ENCODE assay signal across 25 cellular contexts in genomic region chr4:113773014-113773413, GRCh38. TPM values are rescaled to one million over a fixed set of nuclear protein-coding genes. Genes with fewer than 3 reads are reported as not detected.
DNase-seq lines count a peak whose midpoint lies in the region; ATAC-seq and TF ChIP-seq lines count a peak whose summit lies in the region.
"Had no signal": no experiment of that assay in that cellular context is flagged by ENCODE, and none has a peak within 500 bp of the region (broad histone marks: within the 10 kb centered on the region; RNA-seq: fewer than 3 reads in every experiment).

No MANE protein-coding gene starts in this region.

- POLR2A ChIA-PET in PC-3 (lab: Charles Lee; ENCODE audit: unreplicated experiment): no interaction called here
- POLR2A ChIA-PET in activated naive CD8-positive, alpha-beta T cell treated with anti-CD3 and anti-CD28 coated beads, Interleukin-2, amount 10 ng/mL, durations not matched to agents 7 days and 5 days (lab: Charles Lee): interaction anchor here (0.9 kb wide), 1 partner anchor 10 kb away, joined by 3 read pairs; no protein-coding TSS in a partner anchor

- H3K79me2 ChIP-seq in PC-3 (ENCODE audit: low read length): no peaks in the 10 kb centered on the region
- H3K79me2 ChIP-seq: hepatocyte had no signal

- H3K27ac Mint-ChIP-seq in activated naive CD4-positive, alpha-beta T cell treated with anti-CD3 and anti-CD28 coated beads for 36 hours: no peak overlapping the region
- H3K27ac Mint-ChIP-seq in activated naive CD4-positive, alpha-beta T cell treated with anti-CD3 and anti-CD28 coated beads, Interleukin-2, amount 50 U/mL, for 72 hours: no peak overlapping the region
- peak overlapping the region; percentile 77 for H3K27ac Mint-ChIP-seq in activated naive CD8-positive, alpha-beta T cell treated with anti-CD3 and anti-CD28 coated beads, Interleukin-2, amount 10 ng/mL, durations not matched to agents 7 days and 5 days
- no peak overlapping the region for H3K27ac Mint-ChIP-seq in osteocyte (ENCODE audit: unreplicated experiment)
- H3K27ac Mint-ChIP-seq: dendritic cell treated with granulocyte-macrophage colony-stimulating factor and Interleukin-4, amounts not matched to agents 40 ng/mL and 50 ng/mL, for 4 days had no signal

- no peak for ATAC-seq in activated naive CD4-positive, alpha-beta T cell treated with anti-CD3 and anti-CD28 coated beads, Interleukin-2, amount 50 U/mL, for 72 hours
- no peak for ATAC-seq in PC-3
- ATAC-seq in activated naive CD8-positive, alpha-beta T cell treated with anti-CD3 and anti-CD28 coated beads, Interleukin-2, amount 10 ng/mL, durations not matched to agents 7 days and 5 days (ENCODE audit: low read depth): peak; percentile 64
- ATAC-seq: GM12878 had no signal

- H3K4me3 Mint-ChIP-seq in activated naive CD4-positive, alpha-beta T cell treated with anti-CD3 and anti-CD28 coated beads for 36 hours: peak overlapping the region; percentile 65
- H3K4me3 Mint-ChIP-seq in activated naive CD8-positive, alpha-beta T cell treated with anti-CD3 and anti-CD28 coated beads, Interleukin-2, amount 10 ng/mL, durations not matched to agents 7 days and 5 days: peak overlapping the region; percentile 79
- H3K4me3 Mint-ChIP-seq in osteocyte (ENCODE audit: unreplicated experiment): no peak overlapping the region
- H3K4me3 Mint-ChIP-seq: dendritic cell treated with granulocyte-macrophage colony-stimulating factor and Interleukin-4, amounts not matched to agents 40 ng/mL and 50 ng/mL, for 4 days had no signal

- TF ChIP-seq POLR2A in testis (IDR thresholded peaks at IDR 0.05): no peak

- no peak overlapping the region for H2AFZ ChIP-seq in PC-3 (ENCODE audit: low read length)
- H2AFZ ChIP-seq: hepatocyte had no signal

- H3K4me1 ChIP-seq in PC-3 (ENCODE audit: insufficient read depth, low read length) (peaks cover 24% of the 10 kb centered on the region), testis (no peaks in the 10 kb centered on the region)
- no peaks in the 10 kb centered on the region for H3K4me1 ChIP-seq in effector memory CD4-positive, alpha-beta T cell (ENCODE audit: control insufficient read depth, insufficient read depth, low read length, poor library complexity, severe bottlenecking)
- H3K4me1 ChIP-seq: lower lobe of right lung, vagina had no signal

- TF ChIP-seq CTCF in PC-3 (conservative IDR thresholded peaks at IDR 0.05; ENCODE audit: low read depth, low read length): no peak
- no peak for TF ChIP-seq CTCF in testis (IDR thresholded peaks at IDR 0.05)
- no peak for TF ChIP-seq CTCF in osteocyte (IDR thresholded peaks at IDR 0.05)

- H3K9ac ChIP-seq in PC-3 (ENCODE audit: low read length): no peak overlapping the region
- H3K9ac ChIP-seq: KMS-11 had no signal

- CTCF ChIA-PET in activated naive CD4-positive, alpha-beta T cell treated with anti-CD3 and anti-CD28 coated beads for 36 hours (lab: Charles Lee): no interaction called here
- CTCF ChIA-PET in PC-3 (lab: Charles Lee): no interaction called here

- no peaks in the 10 kb centered on the region for H3K27me3 ChIP-seq in PC-3 (ENCODE audit: low read length)
- H3K27me3 ChIP-seq in testis: no peaks in the 10 kb centered on the region
- H3K27me3 ChIP-seq in effector memory CD4-positive, alpha-beta T cell (replicated peaks; ENCODE audit: control insufficient read depth, insufficient read depth, low read length, poor library complexity, severe bottlenecking): no peaks in the 10 kb centered on the region
- H3K27me3 ChIP-seq: hepatocyte, vagina had no signal

- H4K20me1 ChIP-seq in PC-3 (ENCODE audit: low read length): no peaks in the 10 kb centered on the region

- peak; percentile 14 for DNase-seq in activated naive CD4-positive, alpha-beta T cell treated with anti-CD3 and anti-CD28 coated beads for 36 hours
- no peak for DNase-seq in activated naive CD4-positive, alpha-beta T cell treated with anti-CD3 and anti-CD28 coated beads, Interleukin-2, amount 50 U/mL, for 72 hours (ENCODE audit: low spot score in 2 of 2)
- DNase-seq in PC-3 (no peak), testis (peak; percentile 67), hepatic stellate cell (ENCODE audit: low spot score) (no peak), osteocyte (ENCODE audit: extremely low spot score, unreplicated experiment) (no peak)
- peak; percentile 49 for DNase-seq in activated naive CD8-positive, alpha-beta T cell treated with anti-CD3 and anti-CD28 coated beads, Interleukin-2, amount 10 ng/mL, durations not matched to agents 7 days and 5 days
- DNase-seq in effector memory CD4-positive, alpha-beta T cell: no peak
- DNase-seq: ACHN; activated CD4-positive, alpha-beta T cell treated with anti-CD3 and anti-CD28 coated beads for 4 hours; amygdala; CD4-positive, CD25-positive, alpha-beta regulatory T cell; DMS53; lower lobe of right lung; NCI-H1048; NCI-H187 treated with DMSO at 0.1 percent for 48 hours; NCI-H2227 treated with DMSO at 0.1 percent for 48 hours; NCI-H774; occipital lobe; stimulated activated CD4-positive, alpha-beta T cell treated with anti-CD3 and anti-CD28 coated beads, Interleukin-12 subunit alpha, Interleukin-12 subunit beta, amount 100 ng/mL, for 4 hours had no signal

- BruUV-seq in PC-3 (replicated peaks; lab: Mats Ljungman, UMichigan): no TSS peak

- no peak overlapping the region for H3K4me2 ChIP-seq in PC-3 (ENCODE audit: low read length)
- H3K4me2 ChIP-seq: hepatocyte, KMS-11 had no signal

- 63 to 82% methylated on average over 11 to 14 of the region's 14 CpGs for WGBS in testis, 2 donors

- no peaks in the 10 kb centered on the region for H3K9me3 ChIP-seq in PC-3 (ENCODE audit: low read length)
- no peaks in the 10 kb centered on the region for H3K9me3 ChIP-seq in testis
- no peaks in the 10 kb centered on the region for H3K9me3 ChIP-seq in effector memory CD4-positive, alpha-beta T cell (ENCODE audit: control insufficient read depth, low read length)
- H3K9me3 ChIP-seq: lower lobe of right lung, vagina had no signal

- H3K36me3 ChIP-seq in PC-3 (ENCODE audit: low read depth, low read length) (no peaks in the 10 kb centered on the region), testis (ENCODE audit: low read depth, missing control alignments) (no peaks in the 10 kb centered on the region)
- no peaks in the 10 kb centered on the region for H3K36me3 ChIP-seq in effector memory CD4-positive, alpha-beta T cell (ENCODE audit: control insufficient read depth, insufficient read depth, low read length)
- H3K36me3 ChIP-seq: lower lobe of right lung, vagina had no signal

- no peaks in the 10 kb centered on the region for H3K36me3 Mint-ChIP-seq in activated naive CD4-positive, alpha-beta T cell treated with anti-CD3 and anti-CD28 coated beads for 36 hours (ENCODE audit: low read depth)
- H3K36me3 Mint-ChIP-seq in activated naive CD4-positive, alpha-beta T cell treated with anti-CD3 and anti-CD28 coated beads, Interleukin-2, amount 50 U/mL, for 72 hours: no peaks in the 10 kb centered on the region
- no peaks in the 10 kb centered on the region for H3K36me3 Mint-ChIP-seq in activated naive CD8-positive, alpha-beta T cell treated with anti-CD3 and anti-CD28 coated beads, Interleukin-2, amount 10 ng/mL, durations not matched to agents 7 days and 5 days
- H3K36me3 Mint-ChIP-seq in osteocyte (ENCODE audit: unreplicated experiment): no peaks in the 10 kb centered on the region
- H3K36me3 Mint-ChIP-seq: CD4-positive, CD25-positive, alpha-beta regulatory T cell had no signal

- no peaks in the 10 kb centered on the region for H3K27me3 Mint-ChIP-seq in activated naive CD4-positive, alpha-beta T cell treated with anti-CD3 and anti-CD28 coated beads for 36 hours (ENCODE audit: low read depth)
- no peaks in the 10 kb centered on the region for H3K27me3 Mint-ChIP-seq in activated naive CD8-positive, alpha-beta T cell treated with anti-CD3 and anti-CD28 coated beads, Interleukin-2, amount 10 ng/mL, durations not matched to agents 7 days and 5 days
- H3K27me3 Mint-ChIP-seq in osteocyte (ENCODE audit: unreplicated experiment): no peaks in the 10 kb centered on the region

- H3K9me3 Mint-ChIP-seq in activated naive CD4-positive, alpha-beta T cell treated with anti-CD3 and anti-CD28 coated beads for 36 hours: no peaks in the 10 kb centered on the region
- peaks cover 3 to 8% of the 10 kb centered on the region in 2 donors for H3K9me3 Mint-ChIP-seq in activated naive CD4-positive, alpha-beta T cell treated with anti-CD3 and anti-CD28 coated beads, Interleukin-2, amount 50 U/mL, for 72 hours
- H3K9me3 Mint-ChIP-seq in activated naive CD8-positive, alpha-beta T cell treated with anti-CD3 and anti-CD28 coated beads, Interleukin-2, amount 10 ng/mL, durations not matched to agents 7 days and 5 days: peaks cover 1% of the 10 kb centered on the region
- no peaks in the 10 kb centered on the region for H3K9me3 Mint-ChIP-seq in osteocyte (ENCODE audit: unreplicated experiment)

- H3K4me3 ChIP-seq in PC-3 (ENCODE audit: low read length) (no peak overlapping the region), testis (peak overlapping the region; percentile 29 to 48)
- no peak overlapping the region for H3K4me3 ChIP-seq in effector memory CD4-positive, alpha-beta T cell (ENCODE audit: insufficient read depth, low read depth, low read length, poor library complexity, severe bottlenecking)
- H3K4me3 ChIP-seq: GM12878, hepatocyte, lower lobe of right lung, vagina had no signal

- H3K9me2 ChIP-seq in PC-3 (replicated peaks; ENCODE audit: low read length): no peaks in the 10 kb centered on the region

- no peaks in the 10 kb centered on the region for H3F3A ChIP-seq in PC-3 (ENCODE audit: low read length, unreplicated experiment)

- intact Hi-C loops in activated naive CD4-positive, alpha-beta T cell treated with anti-CD3 and anti-CD28 coated beads for 36 hours (cut with micrococcal nuclease): no loop called here
- intact Hi-C loops in PC-3 (cut with micrococcal nuclease) (no loop called here), testis (cut with DNase I; ENCODE audit: low total_unique reads) (no loop called here)

- H3K4me1 Mint-ChIP-seq in activated naive CD4-positive, alpha-beta T cell treated with anti-CD3 and anti-CD28 coated beads for 36 hours (ENCODE audit: low read depth): peaks cover 24% of the 10 kb centered on the region
- peaks cover 18% of the 10 kb centered on the region for H3K4me1 Mint-ChIP-seq in activated naive CD8-positive, alpha-beta T cell treated with anti-CD3 and anti-CD28 coated beads, Interleukin-2, amount 10 ng/mL, durations not matched to agents 7 days and 5 days
- H3K4me1 Mint-ChIP-seq in osteocyte (ENCODE audit: unreplicated experiment): no peaks in the 10 kb centered on the region

- H3K27ac ChIP-seq in PC-3 (ENCODE audit: low read length) (peak overlapping the region; percentile 27; the same call in 1 of the 2 replicates), testis (no peak overlapping the region)
- H3K27ac ChIP-seq in effector memory CD4-positive, alpha-beta T cell (ENCODE audit: insufficient read depth, low read length, poor library complexity, severe bottlenecking): no peak overlapping the region
- H3K27ac ChIP-seq: hepatocyte, KMS-11, lower lobe of right lung, vagina had no signal

RNA-seq across cellular contexts. Expression of gene CAMK2D, which starts 11.5 kb away (rescaled TPM):
- 10 to 100 TPM; 75.7 to 78.3 TPM for total RNA-seq in activated naive CD4-positive, alpha-beta T cell treated with anti-CD3 and anti-CD28 coated beads for 36 hours
- total RNA-seq in activated naive CD4-positive, alpha-beta T cell treated with anti-CD3 and anti-CD28 coated beads, Interleukin-2, amount 50 U/mL, for 72 hours: 10 to 100 TPM; 61.3 to 74.6 TPM
- total RNA-seq in PC-3 (2014; rRNA removed): 14.3 and 15.4 TPM in 2 replicates
- 10 to 100 TPM; 34.8 to 35.5 TPM for total RNA-seq in activated naive CD8-positive, alpha-beta T cell treated with anti-CD3 and anti-CD28 coated beads, Interleukin-2, amount 10 ng/mL, durations not matched to agents 7 days and 5 days
- 10 to 100 TPM; 72.4 to 88.1 TPM for total RNA-seq in testis
- polyA plus RNA-seq in testis (ENCODE audit: insufficient read depth, low read depth, low replicate concordance): 31.2 TPM
- 84.3 and 86.6 TPM in 2 replicates for total RNA-seq in osteocyte

Comparison
In these comparisons a context has a peak if more than half of its experiments do, and no peak if none do; other contexts are left out.
1. DNase-seq: peak in activated naive CD4-positive, alpha-beta T cell treated with anti-CD3 and anti-CD28 coated beads for 36 hours (single experiment), activated naive CD8-positive, alpha-beta T cell treated with anti-CD3 and anti-CD28 coated beads, Interleukin-2, amount 10 ng/mL, durations not matched to agents 7 days and 5 days (single experiment) and testis (single experiment); none in activated naive CD4-positive, alpha-beta T cell treated with anti-CD3 and anti-CD28 coated beads, Interleukin-2, amount 50 U/mL, for 72 hours (0 of 2), PC-3 (single experiment), effector memory CD4-positive, alpha-beta T cell (0 of 3), hepatic stellate cell (single experiment) and osteocyte (single experiment).
2. H3K4me3 ChIP-seq: peak in testis (2 of 2); none in PC-3 (single experiment) and effector memory CD4-positive, alpha-beta T cell (single experiment).